In genomic region chr7:44650772-44651171, GRCh38 we compare ENCODE assay signal across 20 cellular contexts. TPM values are rescaled to one million over a fixed set of nuclear protein-coding genes. Genes with fewer than 3 reads are reported as not detected.
DNase-seq lines count a peak whose midpoint lies in the region; ATAC-seq and TF ChIP-seq lines count a peak whose summit lies in the region.
"Had no signal": no experiment of that assay in that cellular context is flagged by ENCODE, and none has a peak within 500 bp of the region (broad histone marks: within the 10 kb centered on the region; RNA-seq: fewer than 3 reads in every experiment).

No MANE protein-coding gene starts in this region.

- TF ChIP-seq POLR2A in lower leg skin (IDR thresholded peaks at IDR 0.05), result no peak

- peaks cover 28% of the 10 kb centered on the region for H3K36me3 Mint-ChIP-seq in CD4-positive, CD25-positive, alpha-beta regulatory T cell
- H3K36me3 Mint-ChIP-seq in WTC11, result peaks cover 24% of the 10 kb centered on the region

- POLR2A ChIA-PET in WTC11 (lab: Charles Lee), result interaction anchor here (0.5 kb wide), 1 partner anchor 381 kb away, joined by 6 read pairs; no protein-coding TSS in a partner anchor

- no peaks in the 10 kb centered on the region for H3K9me3 Mint-ChIP-seq in CD4-positive, CD25-positive, alpha-beta regulatory T cell
- no peaks in the 10 kb centered on the region for H3K9me3 Mint-ChIP-seq in WTC11
- H3K9me3 Mint-ChIP-seq: neural crest cell had no signal

- H3K36me3 ChIP-seq in CD4-positive, CD25-positive, alpha-beta regulatory T cell (ENCODE audit: control insufficient read depth, insufficient read depth, low read length), result peaks cover 83% of the 10 kb centered on the region
- peaks cover 67% of the 10 kb centered on the region for H3K36me3 ChIP-seq in neutrophil

- WGBS in lower leg skin, 2 donors, result 63 to 72% methylated on average over 5 of the region's 5 CpGs

- H3K27me3 Mint-ChIP-seq in CD4-positive, CD25-positive, alpha-beta regulatory T cell, result no peaks in the 10 kb centered on the region
- H3K27me3 Mint-ChIP-seq in WTC11 (ENCODE audit: low read depth), result no peaks in the 10 kb centered on the region
- H3K27me3 Mint-ChIP-seq: activated CD8-positive, alpha-beta memory T cell treated with anti-CD3 and anti-CD28 coated beads, Interleukin-2, amount 10 ng/mL, durations not matched to agents 7 days and 5 days had no signal

- intact Hi-C loops in Right ventricle myocardium superior (cut with DNase I), result no loop called here
- intact Hi-C loops in lower leg skin (cut with DNase I; ENCODE audit: low total_unique reads), result no loop called here

- ATAC-seq in CD4-positive, CD25-positive, alpha-beta regulatory T cell (ENCODE audit: low read depth in 2 of 2), result no peak
- ATAC-seq in WTC11 (no peak), Right ventricle myocardium superior (ENCODE audit: poor library complexity) (peak; percentile 81), GM19467 (IDR thresholded peaks at IDR 0.05; ENCODE audit: unreplicated experiment) (no peak), HG02970 (IDR thresholded peaks at IDR 0.05; ENCODE audit: low FRiP score, unreplicated experiment) (no peak)
- ATAC-seq: activated CD8-positive, alpha-beta memory T cell treated with anti-CD3 and anti-CD28 coated beads, Interleukin-2, amount 10 ng/mL, durations not matched to agents 7 days and 5 days had no signal

- H3K4me1 Mint-ChIP-seq in CD4-positive, CD25-positive, alpha-beta regulatory T cell, result peaks cover 0 to 5% (median under 1%) of the 10 kb centered on the region in 4 donors
- no peaks in the 10 kb centered on the region for H3K4me1 Mint-ChIP-seq in WTC11
- H3K4me1 Mint-ChIP-seq: activated CD8-positive, alpha-beta memory T cell treated with anti-CD3 and anti-CD28 coated beads, Interleukin-2, amount 10 ng/mL, durations not matched to agents 7 days and 5 days; neural crest cell had no signal

- TF ChIP-seq CTCF in WTC11 (IDR thresholded peaks at IDR 0.05) (no peak), neutrophil (IDR thresholded peaks at IDR 0.05) (no peak), lower leg skin (IDR thresholded peaks at IDR 0.05) (no peak)

- H3K4me3 ChIP-seq in CD4-positive, CD25-positive, alpha-beta regulatory T cell (ENCODE audit: low read depth, low read length), result no peak overlapping the region
- H3K4me3 ChIP-seq in neutrophil (ENCODE audit: low read depth in 1 of 2, low read length in 1 of 2), result no peak overlapping the region
- no peak overlapping the region for H3K4me3 ChIP-seq in lower leg skin (ENCODE audit: low read depth, poor library complexity, severe bottlenecking)
- H3K4me3 ChIP-seq: coronary artery, suprapubic skin had no signal

- no peak overlapping the region for H3K4me3 Mint-ChIP-seq in CD4-positive, CD25-positive, alpha-beta regulatory T cell
- no peak overlapping the region for H3K4me3 Mint-ChIP-seq in WTC11
- H3K4me3 Mint-ChIP-seq: activated CD8-positive, alpha-beta memory T cell treated with anti-CD3 and anti-CD28 coated beads, Interleukin-2, amount 10 ng/mL, durations not matched to agents 7 days and 5 days; neural crest cell had no signal

- no peaks in the 10 kb centered on the region for H3K27me3 ChIP-seq in CD4-positive, CD25-positive, alpha-beta regulatory T cell (ENCODE audit: control insufficient read depth, insufficient read depth, low read length)
- no peaks in the 10 kb centered on the region for H3K27me3 ChIP-seq in neutrophil
- H3K27me3 ChIP-seq: suprapubic skin had no signal

- no peaks in the 10 kb centered on the region for H3K4me1 ChIP-seq in CD4-positive, CD25-positive, alpha-beta regulatory T cell (ENCODE audit: control insufficient read depth, insufficient read depth, low read length, poor library complexity, severe bottlenecking)
- H3K4me1 ChIP-seq in neutrophil (ENCODE audit: control insufficient read depth in 1 of 2, insufficient read depth in 1 of 2, low read depth in 1 of 2, low read length in 1 of 2), result peaks cover 16 to 20% of the 10 kb centered on the region in 2 experiments
- H3K4me1 ChIP-seq: suprapubic skin had no signal

- CTCF ChIA-PET in WTC11 (lab: Charles Lee), result no interaction called here

- no peak for DNase-seq in CD4-positive, CD25-positive, alpha-beta regulatory T cell
- no peak for DNase-seq in WTC11 (ENCODE audit: low spot score)
- DNase-seq in Right ventricle myocardium superior, result no peak
- no peak for DNase-seq in lower leg skin (ENCODE audit: low spot score in 2 of 2)
- no peak for DNase-seq in SW480 (ENCODE audit: low spot score)
- DNase-seq: activated CD8-positive, alpha-beta memory T cell treated with anti-CD3 and anti-CD28 coated beads, Interleukin-2, amount 10 ng/mL, durations not matched to agents 7 days and 5 days; activated gamma-delta T cell; DND-41; mesendoderm; NCI-H1417; NK-92 treated with Interleukin-12 subunit alpha and Interleukin-12 subunit beta, amount 100 ng/mL, for 24 hours; retina; stimulated activated CD4-positive, alpha-beta T cell treated with anti-CD3 and anti-CD28 coated beads, Interleukin-2, amount 100 ng/mL, for 24 hours; WERI-Rb-1 had no signal

- H3K27ac ChIP-seq in CD4-positive, CD25-positive, alpha-beta regulatory T cell (ENCODE audit: insufficient read depth, low read length, poor library complexity, severe bottlenecking), result no peak overlapping the region
- H3K27ac ChIP-seq in neutrophil, result peak overlapping the region; percentile 16
- H3K27ac ChIP-seq: coronary artery, suprapubic skin, WERI-Rb-1 had no signal

- no peaks in the 10 kb centered on the region for H3K9me3 ChIP-seq in CD4-positive, CD25-positive, alpha-beta regulatory T cell (ENCODE audit: control insufficient read depth in 2 of 2, low read length in 2 of 2)
- H3K9me3 ChIP-seq in neutrophil, result no peaks in the 10 kb centered on the region
- H3K9me3 ChIP-seq: suprapubic skin had no signal

- H3K27ac Mint-ChIP-seq in CD4-positive, CD25-positive, alpha-beta regulatory T cell, result peak overlapping the region in 2 of 3 donors; percentile 54 to 67
- peak overlapping the region; percentile 70; the same call in 1 of the 2 replicates for H3K27ac Mint-ChIP-seq in WTC11
- H3K27ac Mint-ChIP-seq: activated CD8-positive, alpha-beta memory T cell treated with anti-CD3 and anti-CD28 coated beads, Interleukin-2, amount 10 ng/mL, durations not matched to agents 7 days and 5 days had no signal

TF ChIP-seq in WTC11, 78 proteins besides CTCF, POLR2A, EP300 and RAD21:
- TF ChIP-seq TCF7 (CRISPR knock-in tag; IDR thresholded peaks at IDR 0.05; ENCODE audit: low read depth) (no peak), HMGA2 (CRISPR knock-in tag; IDR thresholded peaks at IDR 0.05) (no peak), ZNF532 (CRISPR knock-in tag; IDR thresholded peaks at IDR 0.05; ENCODE audit: borderline replicate concordance) (no peak), NR1H2 (CRISPR knock-in tag; IDR thresholded peaks at IDR 0.05) (no peak), KAT7 (CRISPR knock-in tag; IDR thresholded peaks at IDR 0.05; ENCODE audit: borderline replicate concordance) (no peak), ZMAT4 (CRISPR knock-in tag; IDR thresholded peaks at IDR 0.05) (no peak), ZNF232 (CRISPR knock-in tag; IDR thresholded peaks at IDR 0.05) (no peak)

RNA-seq across cellular contexts. Expression of gene OGDH, which starts 44.3 kb away (rescaled TPM):
- total RNA-seq in CD4-positive, CD25-positive, alpha-beta regulatory T cell, result 157 TPM
- polyA plus RNA-seq in CD4-positive, CD25-positive, alpha-beta regulatory T cell, result 100 to 1,000 TPM in 1 of 4 donors, 10 to 100 TPM in 3; 56.4 to 102 (median 72.8) TPM
- total RNA-seq in WTC11 (2021) (79.6 to 90.5 TPM (median 89.7 TPM) in 3 replicates), Right ventricle myocardium superior (664 TPM), lower leg skin (100 to 1,000 TPM; 106 to 152 (median 126) TPM)
